20 cellular contexts compared by ENCODE assay signal in the genomic region with DNA sequence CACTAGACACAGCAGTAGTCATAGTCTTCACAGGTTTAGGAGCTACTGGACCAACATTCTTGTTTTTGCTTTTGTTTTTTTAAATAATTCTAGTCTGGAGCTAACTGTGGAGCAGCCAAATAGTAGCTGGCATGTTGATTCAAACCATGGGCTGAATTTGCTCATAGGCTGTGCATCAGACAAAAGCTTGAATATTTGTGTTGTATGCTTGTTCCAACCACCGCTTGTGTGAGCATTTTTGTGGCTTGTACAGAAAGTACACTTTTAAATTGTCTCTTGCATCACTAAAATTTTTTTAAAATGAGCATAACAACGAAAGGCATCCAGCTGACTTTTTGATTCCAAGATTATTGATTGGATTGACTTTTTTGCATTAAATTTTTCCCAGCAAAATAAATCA. TPM values are rescaled to one million over a fixed set of nuclear protein-coding genes. Genes with fewer than 3 reads are reported as not detected.
A peak's percentile ranks its signal among the peaks of the same experiment; 100 is the strongest.
DNase-seq lines count a peak whose midpoint lies in the region; ATAC-seq and TF ChIP-seq lines count a peak whose summit lies in the region.
"Had no signal": no experiment of that assay in that cellular context is flagged by ENCODE, and none has a peak within 500 bp of the region (broad histone marks: within the 10 kb centered on the region; RNA-seq: fewer than 3 reads in every experiment).

No MANE protein-coding gene starts in this region.

- H3K27ac ChIP-seq in RWPE1, result no peak overlapping the region
- H3K27ac ChIP-seq: adrenal gland, epithelial cell of prostate, right lobe of liver had no signal

- no peak for ATAC-seq in HG03095 (IDR thresholded peaks at IDR 0.05; ENCODE audit: unreplicated experiment)
- ATAC-seq: Panc1, right lobe of liver had no signal

- CTCF ChIA-PET in RWPE1 (lab: Yijun Ruan, JAX), result interaction anchor here (0.6 kb wide), 1 partner anchor 322 kb away, joined by 3 read pairs; no protein-coding TSS in a partner anchor

- in situ Hi-C loops in astrocyte of the cerebellum (cut with HindIII; ENCODE audit: low sequenced_read_pairs), result loop anchor here (5.0 kb wide), 1 partner anchor 249 kb away; no protein-coding TSS in a partner anchor

- TF ChIP-seq CTCF in astrocyte of the cerebellum (IDR thresholded peaks at IDR 0.05; ENCODE audit: low read depth, low read length, missing control alignments) (no peak), fibroblast of the aortic adventitia (IDR thresholded peaks at IDR 0.05; ENCODE audit: insufficient read depth, low read length) (no peak), RWPE1 (conservative IDR thresholded peaks at IDR 0.05; ENCODE audit: low read depth) (no peak)

- POLR2A ChIA-PET in RWPE1 (lab: Yijun Ruan, JAX; ENCODE audit: low non-redundant PET), result no interaction called here

- H3K4me3 ChIP-seq in astrocyte of the cerebellum (ENCODE audit: low read depth, low read length) (no peak overlapping the region), fibroblast of the aortic adventitia (ENCODE audit: low read depth, low read length) (no peak overlapping the region), skeletal muscle cell (ENCODE audit: low read depth, low read length) (no peak overlapping the region)
- H3K4me3 ChIP-seq: adrenal gland, right lobe of liver, thoracic aorta had no signal

- DNase-seq in EL (peak; percentile 77), astrocyte of the cerebellum (ENCODE audit: low read depth) (peak; percentile 97), fibroblast of the aortic adventitia (ENCODE audit: low read depth) (peak; percentile 95), skeletal muscle cell (ENCODE audit: low read depth) (peak; percentile 86), NCI-H1105 (lab: John Stamatoyannopoulos, UW) (no peak), RWPE1 (ENCODE audit: low spot score) (no peak), globus pallidus (ENCODE audit: low spot score) (no peak)
- DNase-seq: activated CD4-positive, alpha-beta memory T cell treated with anti-CD3 and anti-CD28 coated beads, Interleukin-2, amount 10 ng/mL, durations not matched to agents 7 days and 5 days; adrenal gland; cortex of kidney; DMS53; NCI-H1092; NCI-H774; occipital lobe; right lobe of liver; stimulated activated CD4-positive, alpha-beta T cell treated with anti-CD3 and anti-CD28 coated beads, Interleukin-4, amount 100 ng/mL, for 24 hours had no signal

RNA-seq across cellular contexts. Expression of a gene that starts 39.6 kb away (rescaled TPM):
- total RNA-seq in fibroblast of the aortic adventitia (ENCODE audit: low replicate concordance), result 136 and 190 TPM in 2 replicates

Comparison
In these comparisons a context has a peak if more than half of its experiments do, and no peak if none do; other contexts are left out.
1. DNase-seq: peak in EL (single experiment), astrocyte of the cerebellum (single experiment), fibroblast of the aortic adventitia (single experiment) and skeletal muscle cell (single experiment); none in NCI-H1105 (single experiment), RWPE1 (single experiment) and globus pallidus (single experiment).